ENCODE assay signal across 8 cellular contexts in genomic region chr5:151659001-151659754, GRCh38. TPM values are rescaled to one million over a fixed set of nuclear protein-coding genes. Genes with fewer than 3 reads are reported as not detected.
A peak's percentile ranks its signal among the peaks of the same experiment; 100 is the strongest.
DNase-seq lines count a peak whose midpoint lies in the region; ATAC-seq and TF ChIP-seq lines count a peak whose summit lies in the region.

No MANE protein-coding gene starts in this region.

- H3K27me3 Mint-ChIP-seq in CD14-positive monocyte (ENCODE audit: low read depth in 3 of 3), result peaks cover 1 to 4% (median 1%) of the 10 kb centered on the region in 3 donors

- no peaks in the 10 kb centered on the region for H3K36me3 Mint-ChIP-seq in CD14-positive monocyte

- DNase-seq in CD14-positive monocyte (ENCODE audit: low spot score), result peak; percentile 78
- peak; percentile 67 for DNase-seq in NCI-H69 (lab: John Stamatoyannopoulos, UW)
- DNase-seq in activated CD4-positive, alpha-beta T cell treated with anti-CD3 and anti-CD28 coated beads, Interleukin-2, amount 50 U/mL, for 48 hours, result peak; percentile 85 to 86
- DNase-seq in effector CD4-positive, alpha-beta T cell, result peak; percentile 67
- peak; percentile 92 for DNase-seq in medulla oblongata (ENCODE audit: extremely low spot score)
- peak; percentile 66 for DNase-seq in stimulated activated CD8-positive, alpha-beta memory T cell treated with anti-CD3 and anti-CD28 coated beads, Interleukin-15, amount 100 ng/mL, for 1 hour (ENCODE audit: low read depth)

- H3K4me1 Mint-ChIP-seq in CD14-positive monocyte, result peaks cover 27% of the 10 kb centered on the region

- intact Hi-C loops in CD14-positive monocyte (cut with micrococcal nuclease), result loop anchor here (2.0 to 10.0 kb wide), 3 partner anchors 82 to 134 kb away; no protein-coding TSS in a partner anchor

- peak; percentile 66 for ATAC-seq in GM19351 (IDR thresholded peaks at IDR 0.05; ENCODE audit: unreplicated experiment)
- ATAC-seq in HG03457 (IDR thresholded peaks at IDR 0.05; ENCODE audit: unreplicated experiment), result peak; percentile 69

- H3K4me3 Mint-ChIP-seq in CD14-positive monocyte, result no peak overlapping the region

- no peak overlapping the region for H3K27ac Mint-ChIP-seq in CD14-positive monocyte

- no peaks in the 10 kb centered on the region for H3K9me3 Mint-ChIP-seq in CD14-positive monocyte

- TF ChIP-seq CTCF in CD14-positive monocyte (IDR thresholded peaks at IDR 0.05), result peak; percentile 94

RNA-seq across cellular contexts. Expression of gene SPARC, which starts 27.5 kb away (rescaled TPM):
- polyA plus RNA-seq in CD14-positive monocyte, result 10 to 100 TPM; 10.7 to 19.7 TPM

Comparison
In these comparisons a context has a peak if more than half of its experiments do, and no peak if none do; other contexts are left out.
1. Peak in every context shown above with its lines: DNase-seq and ATAC-seq.